Comparison of ENCODE assay signal across 9 cellular contexts in the genomic region with DNA sequence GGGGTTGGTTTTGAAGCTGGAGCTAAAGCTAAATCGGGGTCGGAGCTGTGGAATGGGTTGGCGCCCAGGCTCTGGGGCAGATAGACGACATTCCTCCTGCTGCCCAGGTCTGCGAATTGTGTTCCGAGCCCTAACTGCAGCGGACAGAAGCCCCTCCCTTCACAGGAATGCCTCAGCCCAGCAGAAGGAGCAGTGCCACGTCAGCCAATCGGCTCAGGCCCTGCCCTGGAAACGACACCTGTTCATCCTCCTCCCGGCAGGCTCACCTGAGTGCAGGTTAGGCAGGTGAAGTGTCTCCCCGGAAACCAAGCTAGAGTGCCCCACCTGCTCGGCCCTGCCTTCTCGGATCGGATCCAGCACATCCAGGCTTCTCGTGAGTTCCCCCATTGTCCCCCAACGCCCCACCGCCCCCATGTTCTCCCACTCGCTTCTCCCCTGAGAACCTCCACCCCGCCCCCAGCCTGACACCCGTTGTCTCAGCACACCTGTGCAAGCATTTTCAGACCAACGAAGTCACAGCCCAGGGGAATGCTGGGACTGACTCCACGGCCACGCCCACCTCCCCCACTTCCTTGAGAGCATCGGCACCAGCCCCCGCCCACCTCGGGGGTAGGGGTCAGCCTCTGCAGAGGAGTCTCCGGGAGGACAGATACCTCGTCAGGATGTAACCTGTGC.
DNase-seq lines count a peak whose midpoint lies in the region; ATAC-seq and TF ChIP-seq lines count a peak whose summit lies in the region.
"Had no signal": no experiment of that assay in that cellular context is flagged by ENCODE, and none has a peak within 500 bp of the region (broad histone marks: within the 10 kb centered on the region; RNA-seq: fewer than 3 reads in every experiment).

No MANE protein-coding gene starts in this region.

- H3K36me3 ChIP-seq in endocrine pancreas (ENCODE audit: control insufficient read depth, insufficient read depth, low read length) = no peaks in the 10 kb centered on the region
- H3K36me3 ChIP-seq: adrenal gland had no signal

- TF ChIP-seq CTCF in nephron progenitor cell (IDR thresholded peaks at IDR 0.05) (no peak), foreskin fibroblast (IDR thresholded peaks at IDR 0.05; ENCODE audit: low read depth, low read length) (no peak)

- H3K9me3 ChIP-seq in endocrine pancreas (ENCODE audit: control insufficient read depth, low read length) = no peaks in the 10 kb centered on the region
- H3K9me3 ChIP-seq: adrenal gland had no signal

- peak overlapping the region; percentile 66 for H3K9ac ChIP-seq in endocrine pancreas (ENCODE audit: control insufficient read depth, insufficient read depth, low read length)

- H3K4me1 ChIP-seq in endocrine pancreas (ENCODE audit: control insufficient read depth, insufficient read depth, low read length) = no peaks in the 10 kb centered on the region

- H3K4me3 ChIP-seq in endocrine pancreas (ENCODE audit: control insufficient read depth, insufficient read depth, low read length) = peak overlapping the region; percentile 27
- H3K4me3 ChIP-seq in foreskin fibroblast (ENCODE audit: low read depth in 1 of 2, low read length in 2 of 2) = no peak overlapping the region
- H3K4me3 ChIP-seq: adrenal gland had no signal

- no peaks in the 10 kb centered on the region for H3K27me3 ChIP-seq in endocrine pancreas (ENCODE audit: control insufficient read depth, insufficient read depth, low read length)
- H3K27me3 ChIP-seq: adrenal gland had no signal

- DNase-seq in ELF-1 (ENCODE audit: low read depth, low spot score) (peak; percentile 89), NCI-H2171 (lab: John Stamatoyannopoulos, UW) (peak; percentile 55), nephron progenitor cell (peak; percentile 47), foreskin fibroblast (no peak), hepatic stellate cell (ENCODE audit: low spot score) (no peak)

- H3K4me1 Mint-ChIP-seq in nephron progenitor cell = peaks cover 40% of the 10 kb centered on the region

- H3K36me3 Mint-ChIP-seq in nephron progenitor cell (ENCODE audit: low read depth) = no peaks in the 10 kb centered on the region

- peaks cover 19% of the 10 kb centered on the region for H3K27me3 Mint-ChIP-seq in nephron progenitor cell (ENCODE audit: low read depth, poor library complexity)

- ATAC-seq in HG03460 (IDR thresholded peaks at IDR 0.05; ENCODE audit: unreplicated experiment) (no peak), HG02571 (IDR thresholded peaks at IDR 0.05; ENCODE audit: unreplicated experiment) (no peak)

- H3K27ac Mint-ChIP-seq in nephron progenitor cell = no peak overlapping the region

- peak overlapping the region; percentile 82 for H3K4me3 Mint-ChIP-seq in nephron progenitor cell

- H3K9me3 Mint-ChIP-seq in nephron progenitor cell = peaks cover 8% of the 10 kb centered on the region

Comparison
In these comparisons a context has a peak if more than half of its experiments do, and no peak if none do; other contexts are left out.
1. DNase-seq: peak in ELF-1 (single experiment), NCI-H2171 (single experiment) and nephron progenitor cell (single experiment); none in foreskin fibroblast (0 of 2) and hepatic stellate cell (single experiment).